Comparison of ENCODE assay signal across 8 cellular contexts in the genomic region with DNA sequence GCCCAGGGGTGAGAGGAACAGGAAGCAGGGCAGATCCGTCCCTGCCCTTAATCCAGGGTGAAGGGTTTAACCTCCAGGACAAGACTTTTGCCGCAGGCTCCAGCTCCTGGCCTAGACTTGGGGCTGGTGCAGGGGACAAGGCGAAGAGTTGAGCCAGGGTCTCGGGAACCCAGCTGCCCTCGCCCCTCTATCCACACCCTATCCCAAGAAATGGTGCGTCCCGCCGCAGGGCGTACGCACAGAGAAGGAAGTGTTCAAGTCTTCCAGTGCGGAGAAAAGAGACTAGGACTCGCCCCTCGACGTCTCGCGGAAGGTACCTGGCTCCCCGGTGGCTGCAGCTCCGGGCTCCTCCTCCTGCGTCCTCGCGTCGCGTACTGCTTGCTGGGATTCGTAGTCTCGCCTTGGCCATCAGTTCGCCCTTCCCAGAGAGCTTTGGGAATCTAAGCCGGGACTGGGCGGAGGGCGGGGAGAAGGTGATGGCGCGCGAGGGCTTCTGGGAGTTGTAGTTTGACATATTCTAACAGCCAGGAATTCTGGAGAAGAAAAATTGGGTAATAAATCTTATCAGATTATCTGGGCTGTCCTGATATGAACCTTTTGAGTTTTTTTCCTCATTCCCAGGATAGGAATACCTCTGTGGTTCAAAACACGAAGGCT. TPM values are rescaled to one million over a fixed set of nuclear protein-coding genes. Genes with fewer than 3 reads are reported as not detected.
DNase-seq lines count a peak whose midpoint lies in the region; ATAC-seq and FAIRE-seq lines count a peak whose summit lies in the region.

Gene ZMAT5 (minus strand): TSS at position 376 of the 657 bp plus-strand sequence. CDS start 18,463 bp downstream, outside the sequence.

- FAIRE-seq in GM18507 (lab: Jason Lieb, UNC), result peak; percentile 98

- peak within 1 kb of the TSS; percentile 94 for H3K9ac ChIP-seq in rectal smooth muscle tissue (ENCODE audit: low read length)

- H3K4me3 ChIP-seq in rectal smooth muscle tissue (ENCODE audit: low read length) (peak within 1 kb of the TSS; percentile 89), aorta (ENCODE audit: low read length in 2 of 2) (peak within 1 kb of the TSS; percentile 74 to 90)

- intact Hi-C loops in aorta (cut with DNase I), result no loop called here

- ATAC-seq in HG02981 (IDR thresholded peaks at IDR 0.05; ENCODE audit: unreplicated experiment) (peak; percentile 88), aorta (ENCODE audit: low FRiP score) (peak; percentile 99)

- peak within 1 kb of the TSS; percentile 92 for H3K27ac ChIP-seq in rectal smooth muscle tissue (ENCODE audit: low read depth, low read length)
- peak within 1 kb of the TSS in 1 of 2 donors; percentile 11 for H3K27ac ChIP-seq in aorta (ENCODE audit: low read depth in 1 of 2, low read length in 2 of 2)

- no peaks in the 10 kb centered on the region for H3K27me3 ChIP-seq in rectal smooth muscle tissue (ENCODE audit: control insufficient read depth, insufficient read depth, low read length)
- no peaks in the 10 kb centered on the region for H3K27me3 ChIP-seq in aorta (ENCODE audit: control insufficient read depth in 1 of 2, insufficient read depth in 2 of 2, low read length in 1 of 2)

- H3K4me1 ChIP-seq in rectal smooth muscle tissue (ENCODE audit: control insufficient read depth, insufficient read depth, low read length), result peaks cover 7% of the 10 kb centered on the region
- H3K4me1 ChIP-seq in aorta (ENCODE audit: control insufficient read depth in 1 of 2, insufficient read depth in 2 of 2, low read length in 2 of 2), result peaks cover 0 to 2% of the 10 kb centered on the region in 2 donors

- WGBS in aorta, 2 donors, result 0% methylated on average over 32 to 33 of the region's 33 CpGs

- DNase-seq in GM18507 (ENCODE audit: extremely low spot score, insufficient read length, low read depth) (peak; percentile 99), NCI-H2081 (lab: John Stamatoyannopoulos, UW) (peak; percentile 89 to 94), T1000 (lab: John Stamatoyannopoulos, UW) (peak; percentile 88), astrocyte of the hippocampus (ENCODE audit: low read depth, low spot score) (peak; percentile 99), hepatic stellate cell (ENCODE audit: low spot score) (peak; percentile 99), aorta (peak; percentile 96 to 97)

- H3K9me3 ChIP-seq in aorta (ENCODE audit: control insufficient read depth, low read length), result no peaks in the 10 kb centered on the region

- H3K36me3 ChIP-seq in rectal smooth muscle tissue (ENCODE audit: control insufficient read depth, insufficient read depth, low read length) (peaks cover 6% of the 10 kb centered on the region), aorta (ENCODE audit: control insufficient read depth in 1 of 2, insufficient read depth in 2 of 2, low read length in 1 of 2) (no peaks in the 10 kb centered on the region)

RNA-seq across cellular contexts. Expression of gene ZMAT5, which starts in this region (rescaled TPM):
- total RNA-seq in aorta, result 10 to 100 TPM; 11.3 to 18.4 TPM
- polyA plus RNA-seq in aorta, result 10 to 100 TPM; 20.0 to 29.0 TPM
